Comparison of ENCODE assay signal across 8 cellular contexts in the genomic region with DNA sequence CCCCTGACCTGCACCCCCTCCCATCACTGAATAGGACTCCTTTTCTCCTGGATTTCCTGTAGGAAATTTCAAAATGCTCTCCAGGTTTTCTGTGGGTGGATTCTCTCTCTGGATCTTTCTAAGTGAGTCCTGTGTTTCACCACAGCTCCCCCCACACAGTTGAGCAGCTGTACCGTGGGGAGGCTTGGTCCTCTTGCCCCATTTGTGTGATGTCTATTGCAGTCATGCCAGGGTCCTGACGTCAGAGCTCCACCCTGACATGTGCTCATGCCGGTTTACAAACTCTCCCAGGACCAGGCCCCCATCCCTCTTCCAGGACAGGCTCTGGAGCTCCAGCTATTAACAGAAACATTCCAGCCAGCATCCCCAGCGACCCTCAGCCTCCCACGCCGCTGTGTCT.
DNase-seq lines count a peak whose midpoint lies in the region; ATAC-seq and TF ChIP-seq lines count a peak whose summit lies in the region.
"Not testable (repeated sequence)": the region's sequence is repeated elsewhere in the genome, so short reads cannot be mapped to it uniquely, and the experiment has no call there.

No MANE protein-coding gene starts in this region.

- TF ChIP-seq CTCF in CD14-positive monocyte (IDR thresholded peaks at IDR 0.05); astrocyte of the spinal cord (IDR thresholded peaks at IDR 0.05; ENCODE audit: low read depth, low read length); tibial artery (IDR thresholded peaks at IDR 0.05): not testable (repeated sequence)

- not testable (repeated sequence) for H3K36me3 ChIP-seq in tibial artery

- in situ Hi-C loops in astrocyte of the spinal cord (cut with HindIII; ENCODE audit: low sequenced_read_pairs), result not testable (repeated sequence)

- H3K27me3 ChIP-seq in tibial artery, result not testable (repeated sequence)

- not testable (repeated sequence) for H3K9me3 Mint-ChIP-seq in CD14-positive monocyte

- DNase-seq in CD14-positive monocyte (ENCODE audit: low spot score), result peak; percentile 57
- DNase-seq in LHCN-M2 (ENCODE audit: low read depth), result peak; percentile 66
- DNase-seq in astrocyte of the spinal cord (ENCODE audit: low read depth, low spot score), result peak; percentile 9
- DNase-seq in Right ventricle myocardium inferior (ENCODE audit: missing footprints), result peak; percentile 82
- peak; percentile 21 to 72 for DNase-seq in left colon
- DNase-seq in posterior cingulate gyrus, result peak in 7 of 10 donors; percentile 12 to 89 (median 61)
- DNase-seq in tibial artery, result peak; percentile 65 to 70

- H3K27me3 Mint-ChIP-seq in CD14-positive monocyte (ENCODE audit: low read depth in 3 of 3), result not testable (repeated sequence)

- H3K4me3 Mint-ChIP-seq in CD14-positive monocyte, result not testable (repeated sequence)

- not testable (repeated sequence) for H3K4me1 ChIP-seq in tibial artery

- intact Hi-C loops in CD14-positive monocyte (cut with micrococcal nuclease); Right ventricle myocardium inferior (cut with DNase I); left colon (cut with DNase I, micrococcal nuclease); posterior cingulate gyrus (cut with DNase I); tibial artery (cut with DNase I; ENCODE audit: low total_unique reads): not testable (repeated sequence)

- not testable (repeated sequence) for H3K9me3 ChIP-seq in tibial artery

- peak overlapping the region in 4 of 7 donors; percentile 0 to 90 (median 81) for H3K27ac Mint-ChIP-seq in CD14-positive monocyte

- H3K27ac ChIP-seq in tibial artery, result not testable (repeated sequence)

- H3K4me1 Mint-ChIP-seq in CD14-positive monocyte, result peaks cover 30% of the 10 kb centered on the region

- H3K36me3 Mint-ChIP-seq in CD14-positive monocyte, result not testable (repeated sequence)

- ATAC-seq in esophagus mucosa, result peak; percentile 22
- peak; percentile 68 for ATAC-seq in Right ventricle myocardium inferior
- ATAC-seq in left colon, result not testable (repeated sequence)

- H3K4me3 ChIP-seq in astrocyte of the spinal cord (ENCODE audit: low read depth, low read length); tibial artery: not testable (repeated sequence)

Comparison
In these comparisons a context has a peak if more than half of its experiments do, and no peak if none do; other contexts are left out.
1. DNase-seq: peak in every context shown above with its lines; median percentile 82 in Right ventricle myocardium inferior; 68 in tibial artery; 66 in LHCN-M2; 61 in posterior cingulate gyrus; 57 in CD14-positive monocyte; 46 in left colon; 9 in astrocyte of the spinal cord.